In genomic region chr16:10941127-10941933, GRCh38 we compare ENCODE assay signal across 8 cellular contexts. TPM values are rescaled to one million over a fixed set of nuclear protein-coding genes. Genes with fewer than 3 reads are reported as not detected.
A peak's percentile ranks its signal among the peaks of the same experiment; 100 is the strongest.
DNase-seq lines count a peak whose midpoint lies in the region; ATAC-seq, FAIRE-seq and TF ChIP-seq lines count a peak whose summit lies in the region.

No MANE protein-coding gene starts in this region.

- intact Hi-C loops in A673 (cut with micrococcal nuclease; ENCODE audit: unreplicated experiment): no loop called here

- no peak overlapping the region for H3K27ac ChIP-seq in A673 (ENCODE audit: low read depth, low read length, poor library complexity, severe bottlenecking)
- H3K27ac ChIP-seq in keratinocyte (ENCODE audit: control insufficient read depth, insufficient read depth, low read length): peak overlapping the region; percentile 38
- peak overlapping the region; percentile 83 for H3K27ac ChIP-seq in suprapubic skin

- H3K36me3 ChIP-seq in A673 (ENCODE audit: insufficient read depth, low read length, poor library complexity, severe bottlenecking) (no peaks in the 10 kb centered on the region), HAP-1 (replicated peaks) (peaks cover 12% of the 10 kb centered on the region), keratinocyte (ENCODE audit: control insufficient read depth in 2 of 2, extremely low read depth in 1 of 2, insufficient read depth in 2 of 2, low read length in 2 of 2) (peaks cover 8 to 23% of the 10 kb centered on the region in 2 experiments), suprapubic skin (no peaks in the 10 kb centered on the region)

- H3K4me3 Mint-ChIP-seq in activated T-helper 17 cell treated with anti-CD3 and anti-CD28 coated beads, Interleukin-2, amount 50 U/mL, for 72 hours: peak overlapping the region; percentile 90

- peak overlapping the region; percentile 92 for H3K4me2 ChIP-seq in keratinocyte (ENCODE audit: control insufficient read depth, extremely low read depth, insufficient read depth, low read depth, low read length)

- TF ChIP-seq EP300 in suprapubic skin (IDR thresholded peaks at IDR 0.05): no peak

- H3K79me2 ChIP-seq in keratinocyte (ENCODE audit: control insufficient read depth, insufficient read depth, low read length): peaks cover 71% of the 10 kb centered on the region

- FAIRE-seq in keratinocyte (lab: Jason Lieb, UNC): no peak

- peak overlapping the region; percentile 70 for H3K9ac ChIP-seq in keratinocyte (ENCODE audit: control insufficient read depth, extremely low read depth, insufficient read depth, low read length)

- H3K4me3 ChIP-seq in A673 (ENCODE audit: low read depth, low read length, poor library complexity, severe bottlenecking) (peak overlapping the region; percentile 72), HAP-1 (peak overlapping the region; percentile 58), keratinocyte (ENCODE audit: control insufficient read depth in 2 of 3, extremely low read depth in 1 of 3, insufficient read depth in 2 of 3, low read depth in 1 of 3, low read length in 3 of 3) (peak overlapping the region; percentile 65 to 84 (median 80)), suprapubic skin (peak overlapping the region; percentile 68)

- in situ Hi-C loops in HAP-1 (cut with MboI; ENCODE audit: low sequenced_read_pairs): no loop called here

- H3K4me1 Mint-ChIP-seq in activated T-helper 17 cell treated with anti-CD3 and anti-CD28 coated beads, Interleukin-2, amount 50 U/mL, for 72 hours: peaks cover 54% of the 10 kb centered on the region

- TF ChIP-seq CTCF in A673 (conservative IDR thresholded peaks at IDR 0.05; ENCODE audit: low read depth, low read length): no peak
- no peak for TF ChIP-seq CTCF in keratinocyte (optimal IDR thresholded peaks at IDR 0.05 in 1 of 3, IDR thresholded peaks at IDR 0.05 in 1 of 3, conservative IDR thresholded peaks at IDR 0.05 in 1 of 3; ENCODE audit: extremely low read depth in 1 of 3, insufficient read depth in 2 of 3, low read length in 3 of 3)
- TF ChIP-seq CTCF in suprapubic skin (IDR thresholded peaks at IDR 0.05): no peak

- no peak for DNase-seq in A673 (ENCODE audit: low spot score)
- peak in 1 of 2 experiments; percentile 31 for DNase-seq in HAP-1 (ENCODE audit: low spot score in 2 of 2)
- no peak for DNase-seq in keratinocyte (ENCODE audit: low read depth, low spot score)
- DNase-seq in suprapubic skin (ENCODE audit: low spot score in 2 of 2): no peak
- no peak for DNase-seq in activated CD4-positive, CD25-positive, alpha-beta regulatory T cell treated with anti-CD3 and anti-CD28 coated beads, Interleukin-2, amount 50 U/mL, for 72 hours

- peaks cover 5% of the 10 kb centered on the region for H3K9me1 ChIP-seq in keratinocyte (ENCODE audit: control insufficient read depth, extremely low read depth, insufficient read depth, low read length)

- dilution Hi-C loops in keratinocyte (cut with MboI; ENCODE audit: extremely low pct_ligation_motif_present, low sequenced_read_pairs): no loop called here

- H3K4me1 ChIP-seq in A673 (ENCODE audit: insufficient read depth, low read length, poor library complexity, severe bottlenecking) (peaks cover 20% of the 10 kb centered on the region), HAP-1 (peaks cover 32% of the 10 kb centered on the region), keratinocyte (ENCODE audit: control insufficient read depth, extremely low read depth, insufficient read depth, low read length) (peaks cover 52% of the 10 kb centered on the region), suprapubic skin (peaks cover 86% of the 10 kb centered on the region)

- no peak overlapping the region for H2AFZ ChIP-seq in keratinocyte (ENCODE audit: control insufficient read depth, low read length)

- POLR2A ChIA-PET in A673 (lab: Charles Lee; ENCODE audit: low non-redundant PET): interaction anchor here (0.6 kb wide), 1 partner anchor 10 kb away, joined by 5 read pairs; no protein-coding TSS in a partner anchor

- no peak for TF ChIP-seq POLR2A in suprapubic skin (IDR thresholded peaks at IDR 0.05)

- peaks cover 31% of the 10 kb centered on the region for H4K20me1 ChIP-seq in keratinocyte (ENCODE audit: control insufficient read depth, extremely low read depth, insufficient read depth, low read length)

- no peaks in the 10 kb centered on the region for H3K27me3 ChIP-seq in A673 (replicated peaks; ENCODE audit: insufficient read depth, low read depth, low read length, poor library complexity)
- H3K27me3 ChIP-seq in HAP-1 (ENCODE audit: low read depth): no peaks in the 10 kb centered on the region
- H3K27me3 ChIP-seq in keratinocyte (ENCODE audit: control insufficient read depth, extremely low read depth, insufficient read depth, low read length): no peaks in the 10 kb centered on the region
- no peaks in the 10 kb centered on the region for H3K27me3 ChIP-seq in suprapubic skin

- H3K27me3 Mint-ChIP-seq in activated T-helper 17 cell treated with anti-CD3 and anti-CD28 coated beads, Interleukin-2, amount 50 U/mL, for 72 hours: no peaks in the 10 kb centered on the region

- BruUV-seq in A673 (replicated peaks; lab: Mats Ljungman, UMichigan): no TSS peak

- CTCF ChIA-PET in A673 (lab: Charles Lee): no interaction called here

- peak overlapping the region; percentile 68 for H3K27ac Mint-ChIP-seq in activated T-helper 17 cell treated with anti-CD3 and anti-CD28 coated beads, Interleukin-2, amount 50 U/mL, for 72 hours

- 6% methylated on average over 8 of the region's 36 CpGs for WGBS in suprapubic skin

- H3K9me3 ChIP-seq in A673 (ENCODE audit: low read depth, low read length, poor library complexity, severe bottlenecking) (no peaks in the 10 kb centered on the region), HAP-1 (no peaks in the 10 kb centered on the region), keratinocyte (ENCODE audit: control insufficient read depth, low read depth, low read length) (no peaks in the 10 kb centered on the region), suprapubic skin (no peaks in the 10 kb centered on the region)

- no peak for ATAC-seq in activated T-helper 17 cell treated with anti-CD3 and anti-CD28 coated beads, Interleukin-2, amount 50 U/mL, for 72 hours (replicated peaks)
- ATAC-seq in GM18868 (IDR thresholded peaks at IDR 0.05; ENCODE audit: unreplicated experiment): no peak
- no peak for ATAC-seq in HG02870 (IDR thresholded peaks at IDR 0.05; ENCODE audit: unreplicated experiment)

- H3K36me3 Mint-ChIP-seq in activated T-helper 17 cell treated with anti-CD3 and anti-CD28 coated beads, Interleukin-2, amount 50 U/mL, for 72 hours (ENCODE audit: low read depth): peaks cover 42% of the 10 kb centered on the region

- H3K9me3 Mint-ChIP-seq in activated T-helper 17 cell treated with anti-CD3 and anti-CD28 coated beads, Interleukin-2, amount 50 U/mL, for 72 hours: no peaks in the 10 kb centered on the region

RNA-seq across cellular contexts. Expression of gene DEXI, which starts 0.9 kb away (rescaled TPM):
- total RNA-seq in A673 (2021) (30.7 and 31.6 TPM in 2 replicates), suprapubic skin (10 to 100 TPM; 35.9 to 72.7 (median 58.3) TPM)
- 10 to 100 TPM; 22.6 to 24.6 TPM for total RNA-seq in activated T-helper 17 cell treated with anti-CD3 and anti-CD28 coated beads, Interleukin-2, amount 50 U/mL, for 72 hours
- polyA plus RNA-seq in keratinocyte: 25.9 to 51.8 TPM (median 32.5 TPM) in 3 replicates
- 6.2 TPM for polyA plus RNA-seq in keratinocyte (2011; ENCODE audit: low read depth)
- 57.6 and 76.6 TPM in 2 replicates for polyA plus RNA-seq in keratinocyte (2011; cell fraction: cytosol; rRNA removed)
- polyA plus RNA-seq in keratinocyte (2011; cell fraction: nucleus; rRNA removed): 33.9 and 44.4 TPM in 2 replicates
- polyA plus RNA-seq in keratinocyte (2012; ENCODE audit: low replicate concordance): 27.1 and 40.9 TPM in 2 replicates
- polyA minus RNA-seq in keratinocyte: 37.2 to 80.4 TPM (median 58.4 TPM) in 3 replicates
- polyA minus RNA-seq in keratinocyte (2011; cell fraction: cytosol; rRNA and poly(A)+ RNA removed): 73.3 TPM
- 12.8 and 14.9 TPM in 2 replicates for polyA minus RNA-seq in keratinocyte (2011; cell fraction: nucleus; rRNA and poly(A)+ RNA removed)

RNA-seq across cellular contexts. Expression of gene CLEC16A, which starts 3.0 kb away (rescaled TPM):
- total RNA-seq in A673 (2021): 21.3 and 23.4 TPM in 2 replicates
- total RNA-seq in activated T-helper 17 cell treated with anti-CD3 and anti-CD28 coated beads, Interleukin-2, amount 50 U/mL, for 72 hours: 10 to 100 TPM; 24.3 to 24.8 TPM
- polyA plus RNA-seq in keratinocyte: 8.5 to 14.6 TPM (median 9.5 TPM) in 3 replicates
- 21.1 TPM for polyA plus RNA-seq in keratinocyte (2011; ENCODE audit: low read depth)
- 12.1 and 13.6 TPM in 2 replicates for polyA plus RNA-seq in keratinocyte (2011; cell fraction: cytosol; rRNA removed)
- 24.2 and 28.2 TPM in 2 replicates for polyA plus RNA-seq in keratinocyte (2011; cell fraction: nucleus; rRNA removed)
- 12.7 and 15.2 TPM in 2 replicates for polyA plus RNA-seq in keratinocyte (2012; ENCODE audit: low replicate concordance)
- polyA minus RNA-seq in keratinocyte: 25.7 to 41.6 TPM (median 40.4 TPM) in 3 replicates
- polyA minus RNA-seq in keratinocyte (2011; cell fraction: cytosol; rRNA and poly(A)+ RNA removed): 27.4 TPM
- 20.9 and 35.0 TPM in 2 replicates for polyA minus RNA-seq in keratinocyte (2011; cell fraction: nucleus; rRNA and poly(A)+ RNA removed)
- total RNA-seq in suprapubic skin: 10 to 100 TPM; 37.2 to 62.3 (median 39.0) TPM
